ENCODE assay signal across 6 cellular contexts in the genomic region with DNA sequence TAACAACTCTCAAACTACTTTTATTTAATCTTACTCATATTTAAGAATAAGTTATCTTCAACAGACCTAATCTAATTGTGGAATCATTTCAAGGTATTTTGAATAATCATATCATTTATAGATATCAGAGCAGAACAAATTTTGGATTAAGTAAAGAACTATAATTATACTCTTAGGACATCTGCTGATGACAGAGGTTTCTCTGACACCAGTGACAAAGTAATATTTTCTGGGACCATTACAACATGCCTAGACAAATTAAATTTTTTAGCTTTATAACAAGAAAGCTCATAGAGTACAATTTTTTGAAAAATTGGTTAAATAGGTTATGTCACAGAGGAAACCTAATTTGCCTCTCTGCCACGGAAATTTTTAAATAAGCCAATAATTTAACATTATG. TPM values are rescaled to one million over a fixed set of nuclear protein-coding genes. Genes with fewer than 3 reads are reported as not detected.
"Had no signal": no experiment of that assay in that cellular context is flagged by ENCODE, and none has a peak within 500 bp of the region (broad histone marks: within the 10 kb centered on the region; RNA-seq: fewer than 3 reads in every experiment).

No MANE protein-coding gene starts in this region.

- H3K4me3 ChIP-seq: K562 had no signal

- FAIRE-seq: HepG2, K562 had no signal

- DNase-seq: IMR-90, KBM-7 had no signal

- H3K27ac ChIP-seq: HL-60 had no signal

RNA-seq across cellular contexts. Expression of gene MYLK3, which starts 52.4 kb away (rescaled TPM):
- polyA plus RNA-seq: IgD-negative memory B cell had no signal
